In the genomic region with DNA sequence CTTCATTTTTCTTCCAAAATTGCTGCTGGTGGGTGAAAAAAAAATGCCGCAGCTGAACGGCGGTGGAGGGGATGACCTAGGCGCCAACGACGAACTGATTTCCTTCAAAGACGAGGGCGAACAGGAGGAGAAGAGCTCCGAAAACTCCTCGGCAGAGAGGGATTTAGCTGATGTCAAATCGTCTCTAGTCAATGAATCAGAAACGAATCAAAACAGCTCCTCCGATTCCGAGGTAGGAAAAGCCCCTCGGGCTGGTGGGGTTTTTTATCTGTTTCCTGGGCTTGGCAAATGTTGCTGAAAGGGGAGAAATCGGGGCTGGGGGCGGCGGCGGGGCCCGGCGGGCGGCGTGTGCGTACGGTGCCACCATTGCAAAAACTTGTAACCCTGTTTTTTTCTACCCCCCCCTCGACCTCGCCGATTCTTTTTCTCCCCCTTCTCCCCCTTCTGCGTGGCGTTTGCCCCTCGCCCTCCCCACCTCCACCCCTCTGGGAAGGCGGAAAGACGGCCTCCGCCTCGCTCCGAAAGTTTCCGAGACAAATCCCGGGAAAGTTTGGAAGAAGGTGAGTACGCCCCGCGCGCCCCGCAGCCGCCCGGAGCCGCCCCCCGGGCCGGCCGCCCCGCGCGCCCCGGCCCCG, we compare ENCODE assay signal across 8 cellular contexts. TPM values are rescaled to one million over a fixed set of nuclear protein-coding genes. Genes with fewer than 3 reads are reported as not detected.
DNase-seq lines count a peak whose midpoint lies in the region; ATAC-seq and TF ChIP-seq lines count a peak whose summit lies in the region.

No MANE protein-coding gene starts in this region.

- 1% methylated on average over 53 of the region's 54 CpGs for WGBS in esophagus muscularis mucosa

- H3K36me3 Mint-ChIP-seq in CD14-positive monocyte (peaks cover 18 to 20% of the 10 kb centered on the region in 2 donors), nephron (ENCODE audit: low read depth) (peaks cover 4% of the 10 kb centered on the region)
- peaks cover 1% of the 10 kb centered on the region for H3K36me3 Mint-ChIP-seq in activated CD4-positive, alpha-beta memory T cell treated with anti-CD3 and anti-CD28 coated beads for 36 hours

- DNase-seq in CD14-positive monocyte (ENCODE audit: low spot score) (no peak), KBM-7 (peak; percentile 47), esophagus muscularis mucosa (ENCODE audit: extremely low spot score) (no peak)
- DNase-seq in activated CD4-positive, alpha-beta memory T cell treated with anti-CD3 and anti-CD28 coated beads for 36 hours, result peak; percentile 30

- H3K4me3 ChIP-seq in esophagus muscularis mucosa, result peak overlapping the region; percentile 68 to 91 (median 76)

- POLR2A ChIA-PET in activated CD4-positive, alpha-beta memory T cell treated with anti-CD3 and anti-CD28 coated beads for 36 hours (lab: Charles Lee), result no interaction called here

- TF ChIP-seq CTCF in CD14-positive monocyte (IDR thresholded peaks at IDR 0.05) (no peak), esophagus muscularis mucosa (IDR thresholded peaks at IDR 0.05) (no peak), nephron (IDR thresholded peaks at IDR 0.05; ENCODE audit: unreplicated experiment in 3 of 3) (no peak)

- peak overlapping the region; percentile 90 to 93 (median 92) for H3K27ac ChIP-seq in esophagus muscularis mucosa (replicated peaks in 1 of 4)

- H3K9me3 Mint-ChIP-seq in CD14-positive monocyte (peaks cover 0 to 3% (median 0%) of the 10 kb centered on the region in 7 donors), nephron (no peaks in the 10 kb centered on the region)
- no peaks in the 10 kb centered on the region for H3K9me3 Mint-ChIP-seq in activated CD4-positive, alpha-beta memory T cell treated with anti-CD3 and anti-CD28 coated beads for 36 hours

- no peak for TF ChIP-seq EP300 in esophagus muscularis mucosa (IDR thresholded peaks at IDR 0.05)

- TF ChIP-seq POLR2A in esophagus muscularis mucosa (IDR thresholded peaks at IDR 0.05; ENCODE audit: low read depth), result no peak

- peak overlapping the region; percentile 99 for H3K4me3 Mint-ChIP-seq in CD14-positive monocyte
- H3K4me3 Mint-ChIP-seq in activated CD4-positive, alpha-beta memory T cell treated with anti-CD3 and anti-CD28 coated beads for 36 hours, result peak overlapping the region; percentile 85
- peak overlapping the region; percentile 96 to 98 (median 97) for H3K4me3 Mint-ChIP-seq in nephron

- intact Hi-C loops in CD14-positive monocyte (cut with micrococcal nuclease), result loop anchor here (2.0 to 10.0 kb wide), 6 partner anchors 76 to 431 kb away; no protein-coding TSS in a partner anchor
- intact Hi-C loops in activated CD4-positive, alpha-beta memory T cell treated with anti-CD3 and anti-CD28 coated beads for 36 hours (cut with micrococcal nuclease), result loop anchor here (1.0 to 10.0 kb wide), 3 partner anchors 30 to 724 kb away; a partner anchor contains a TSS
- intact Hi-C loops in esophagus muscularis mucosa (cut with DNase I), result loop anchor here (10.0 kb wide), 1 partner anchor 104 kb away; no protein-coding TSS in a partner anchor

- ATAC-seq in GM18867 (IDR thresholded peaks at IDR 0.05; ENCODE audit: unreplicated experiment) (no peak), HG02642 (IDR thresholded peaks at IDR 0.05; ENCODE audit: poor library complexity, unreplicated experiment) (no peak), HG03108 (IDR thresholded peaks at IDR 0.05; ENCODE audit: unreplicated experiment) (no peak)

- H3K4me1 Mint-ChIP-seq in CD14-positive monocyte (peaks cover 44% of the 10 kb centered on the region), nephron (peaks cover 50% of the 10 kb centered on the region)
- H3K4me1 Mint-ChIP-seq in activated CD4-positive, alpha-beta memory T cell treated with anti-CD3 and anti-CD28 coated beads for 36 hours (ENCODE audit: low read depth), result peaks cover 23% of the 10 kb centered on the region

- in situ Hi-C loops in KBM-7 (cut with MboI; ENCODE audit: low pct_unique_long_range_greater_than_20kb, low sequenced_read_pairs), result no loop called here

- H3K27me3 ChIP-seq in esophagus muscularis mucosa, result no peaks in the 10 kb centered on the region

- H3K36me3 ChIP-seq in esophagus muscularis mucosa, result no peaks in the 10 kb centered on the region

- CTCF ChIA-PET in activated CD4-positive, alpha-beta memory T cell treated with anti-CD3 and anti-CD28 coated beads for 36 hours (lab: Charles Lee), result interaction anchor here (0.7 kb wide), 1 partner anchor 230 kb away, joined by 3 read pairs; no protein-coding TSS in a partner anchor

- H3K4me1 ChIP-seq in esophagus muscularis mucosa, result peaks cover 23 to 52% (median 49%) of the 10 kb centered on the region in 4 donors

- H3K27ac Mint-ChIP-seq in CD14-positive monocyte, result peak overlapping the region; percentile 86 to 99 (median 98)
- no peak overlapping the region for H3K27ac Mint-ChIP-seq in activated CD4-positive, alpha-beta memory T cell treated with anti-CD3 and anti-CD28 coated beads for 36 hours
- H3K27ac Mint-ChIP-seq in nephron, result peak overlapping the region; percentile 99 to 100 (median 99)

- peaks cover 18 to 29% (median 28%) of the 10 kb centered on the region in 3 donors for H3K27me3 Mint-ChIP-seq in CD14-positive monocyte (ENCODE audit: low read depth in 3 of 3)
- H3K27me3 Mint-ChIP-seq in activated CD4-positive, alpha-beta memory T cell treated with anti-CD3 and anti-CD28 coated beads for 36 hours, result peaks cover 39% of the 10 kb centered on the region
- H3K27me3 Mint-ChIP-seq in nephron (ENCODE audit: low read depth), result no peaks in the 10 kb centered on the region

- no peaks in the 10 kb centered on the region for H3K9me3 ChIP-seq in esophagus muscularis mucosa

RNA-seq across cellular contexts. Expression of a gene that starts 0.8 kb away (rescaled TPM):
- 1 to 10 TPM; 2.1 to 6.1 TPM for polyA plus RNA-seq in CD14-positive monocyte
- total RNA-seq in activated CD4-positive, alpha-beta memory T cell treated with anti-CD3 and anti-CD28 coated beads for 36 hours, result 1 to 10 TPM in 1 of 2 experiments, under 1 TPM in 1; 0.71 to 1.5 TPM
- 10 to 100 TPM in 3 of 4 donors, 1 to 10 TPM in 1; 7.8 to 24.1 (median 19.2) TPM for total RNA-seq in esophagus muscularis mucosa

Comparison
In these comparisons a context has a peak if more than half of its experiments do, and no peak if none do; other contexts are left out.
1. DNase-seq: peak in KBM-7 (single experiment) and activated CD4-positive, alpha-beta memory T cell treated with anti-CD3 and anti-CD28 coated beads for 36 hours (single experiment); none in CD14-positive monocyte (single experiment) and esophagus muscularis mucosa (single experiment).
2. Peak in every context shown above with its lines, with median percentiles within 50 percentile points of each other: H3K4me3 Mint-ChIP-seq.